9 cellular contexts compared by ENCODE assay signal in the genomic region with DNA sequence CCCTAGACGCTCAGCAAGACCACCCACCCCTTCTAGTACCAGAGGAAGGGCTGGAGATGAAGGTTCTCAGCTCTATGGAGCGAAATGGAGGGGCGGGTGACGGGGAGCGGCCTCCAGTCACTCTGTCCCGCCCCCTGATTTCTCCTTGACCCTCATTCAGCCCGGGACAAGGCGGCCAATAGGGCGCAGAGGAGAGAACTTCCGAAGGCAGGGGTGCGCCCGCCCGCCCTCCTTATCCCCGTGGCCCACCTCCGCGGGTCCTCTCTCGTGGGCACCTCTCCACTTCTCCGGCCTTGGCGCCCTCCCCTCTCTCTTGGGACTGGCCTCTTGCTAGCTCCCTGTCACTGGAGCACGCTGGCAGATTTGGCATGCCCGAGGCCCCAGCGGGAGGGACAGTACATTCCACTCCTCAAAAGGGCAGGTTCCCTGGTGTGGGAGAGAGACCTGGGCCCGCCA. TPM values are rescaled to one million over a fixed set of nuclear protein-coding genes. Genes with fewer than 3 reads are reported as not detected.
DNase-seq lines count a peak whose midpoint lies in the region; ATAC-seq and TF ChIP-seq lines count a peak whose summit lies in the region.
"Had no signal": no experiment of that assay in that cellular context is flagged by ENCODE, and none has a peak within 500 bp of the region (broad histone marks: within the 10 kb centered on the region; RNA-seq: fewer than 3 reads in every experiment).

No MANE protein-coding gene starts in this region.

- H3K4me2 ChIP-seq in MM.1S (ENCODE audit: low read depth, low read length) = peak overlapping the region; percentile 96

- H3K27ac ChIP-seq in MM.1S (ENCODE audit: low read length) (no peak overlapping the region), cardiac muscle cell (peak overlapping the region; percentile 88), psoas muscle (no peak overlapping the region)

- no peak for DNase-seq in GM12864 (ENCODE audit: low read depth)
- no peak for DNase-seq in MM.1S
- DNase-seq in cardiac muscle cell (ENCODE audit: low read depth in 1 of 2, low spot score in 1 of 2) = peak in 1 of 2 donors; percentile 39
- DNase-seq in psoas muscle = no peak
- no peak for DNase-seq in GM19238 (ENCODE audit: insufficient read length, low spot score)
- DNase-seq: NCI-H226 had no signal

- peaks cover 39% of the 10 kb centered on the region for H3K79me2 ChIP-seq in MM.1S (ENCODE audit: low read length)

- no peaks in the 10 kb centered on the region for H4K20me1 ChIP-seq in MM.1S (ENCODE audit: insufficient read depth, low read length)

- H3K9ac ChIP-seq in MM.1S (ENCODE audit: low read length) = no peak overlapping the region

- peak overlapping the region; percentile 80 for H3K4me3 ChIP-seq in GM12864 (ENCODE audit: low read depth, low read length)
- H3K4me3 ChIP-seq in MM.1S (ENCODE audit: low read length) = peak overlapping the region; percentile 78
- peak overlapping the region; percentile 76 for H3K4me3 ChIP-seq in cardiac muscle cell
- H3K4me3 ChIP-seq in psoas muscle = peak overlapping the region; percentile 77

- ATAC-seq in psoas muscle = no peak
- no peak for ATAC-seq in GM21515 (IDR thresholded peaks at IDR 0.05; ENCODE audit: unreplicated experiment)
- ATAC-seq in HG02798 (IDR thresholded peaks at IDR 0.05; ENCODE audit: poor library complexity, unreplicated experiment) = no peak
- ATAC-seq in GM18502 (IDR thresholded peaks at IDR 0.05; ENCODE audit: poor library complexity, unreplicated experiment) = no peak

- peaks cover 8% of the 10 kb centered on the region for H3F3A ChIP-seq in MM.1S (ENCODE audit: insufficient read depth, low read length)

- no peak for TF ChIP-seq CTCF in GM12864 (IDR thresholded peaks at IDR 0.05; ENCODE audit: low read depth, low read length, missing control alignments)
- no peak for TF ChIP-seq CTCF in MM.1S (IDR thresholded peaks at IDR 0.05; ENCODE audit: low read length)
- TF ChIP-seq CTCF in cardiac muscle cell (IDR thresholded peaks at IDR 0.05; ENCODE audit: low read depth, low read length) = no peak
- TF ChIP-seq CTCF in psoas muscle (IDR thresholded peaks at IDR 0.05) = no peak

- H2AFZ ChIP-seq in MM.1S (ENCODE audit: low read length) = peak overlapping the region; percentile 74

- H3K9me3 ChIP-seq in MM.1S (replicated peaks; ENCODE audit: insufficient read depth, low read length) = no peaks in the 10 kb centered on the region
- H3K9me3 ChIP-seq in cardiac muscle cell (ENCODE audit: low read depth) = no peaks in the 10 kb centered on the region
- no peaks in the 10 kb centered on the region for H3K9me3 ChIP-seq in psoas muscle

- H3K9me2 ChIP-seq in MM.1S (replicated peaks; ENCODE audit: insufficient read depth, low read length) = no peaks in the 10 kb centered on the region

- 48 to 72% (median 60%) methylated on average over 4 to 23 of the region's 23 CpGs for WGBS in psoas muscle, 3 donors

- H3K4me1 ChIP-seq in MM.1S (ENCODE audit: low read length) (peaks cover 6% of the 10 kb centered on the region), cardiac muscle cell (ENCODE audit: low read depth) (peaks cover 10% of the 10 kb centered on the region), psoas muscle (no peaks in the 10 kb centered on the region)

- H3K27me3 ChIP-seq in MM.1S (replicated peaks; ENCODE audit: insufficient read depth, low read length) (no peaks in the 10 kb centered on the region), cardiac muscle cell (no peaks in the 10 kb centered on the region), psoas muscle (ENCODE audit: insufficient read depth in 3 of 3, low read length in 2 of 3) (no peaks in the 10 kb centered on the region)

- intact Hi-C loops in psoas muscle (cut with DNase I) = no loop called here

- H3K36me3 ChIP-seq in MM.1S (replicated peaks; ENCODE audit: insufficient read depth, low read length) (no peaks in the 10 kb centered on the region), cardiac muscle cell (no peaks in the 10 kb centered on the region), psoas muscle (ENCODE audit: insufficient read depth in 1 of 2, low read depth in 1 of 2) (no peaks in the 10 kb centered on the region)

RNA-seq across cellular contexts. Expression of a gene that starts 1.1 kb away (rescaled TPM):
- total RNA-seq in cardiac muscle cell (69.3 and 78.7 TPM in 2 replicates), psoas muscle (1 to 10 TPM; 2.2 to 3.8 (median 3.0) TPM)
- polyA plus RNA-seq in cardiac muscle cell (51.0 and 54.6 TPM in 2 replicates), psoas muscle (1 to 10 TPM; 2.3 to 3.1 (median 2.8) TPM)

Comparison
In these comparisons a context has a peak if more than half of its experiments do, and no peak if none do; other contexts are left out.
1. RNA of a gene that starts 1.1 kb away (total RNA-seq): 69.3 to 78.7 TPM in cardiac muscle cell; 2.2 to 3.8 TPM in psoas muscle; every median in the first group is over 10 times any median in the second.
2. Peak in every context shown above with its lines, with median percentiles within 50 percentile points of each other: H3K4me3 ChIP-seq.